Comparison of ENCODE assay signal across 22 cellular contexts in the genomic region with DNA sequence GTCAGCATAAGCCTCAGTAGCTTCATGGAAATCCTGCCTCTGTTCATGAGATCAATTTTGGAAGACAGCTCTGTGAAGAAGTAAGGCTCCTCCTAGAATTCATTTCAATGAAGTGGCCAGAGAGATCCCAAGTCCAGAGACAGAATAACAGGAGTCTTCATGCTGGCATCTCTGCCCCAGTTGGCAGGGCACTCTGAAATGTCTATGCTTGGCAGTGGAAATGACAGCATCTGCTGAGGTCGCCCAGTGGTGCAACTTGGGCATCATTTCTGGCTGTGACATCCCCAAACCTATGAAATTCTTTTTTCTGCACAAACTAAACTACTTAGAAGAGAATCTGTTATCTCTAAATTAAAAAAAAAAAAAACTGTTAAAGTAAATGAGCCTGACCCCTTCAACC.
"Had no signal": no experiment of that assay in that cellular context is flagged by ENCODE, and none has a peak within 500 bp of the region (broad histone marks: within the 10 kb centered on the region; RNA-seq: fewer than 3 reads in every experiment).

No MANE protein-coding gene starts in this region.

- H3K4me1 ChIP-seq: esophagus squamous epithelium, gastrocnemius medialis, left lung, lower lobe of right lung had no signal

- DNase-seq: cortex of kidney; effector CD8-positive, alpha-beta T cell; effector memory CD8-positive, alpha-beta T cell; endodermal cell; erythroblast; esophagus squamous epithelium; foreskin melanocyte; gastrocnemius medialis; glutamatergic neuron; head of caudate nucleus; heart right ventricle; hippocampal formation; left cardiac atrium; left lung; lower lobe of right lung; mesenchymal stem cell; mucosa of descending colon; naive B cell had no signal

- H3K4me3 Mint-ChIP-seq: dendritic cell treated with granulocyte-macrophage colony-stimulating factor and Interleukin-4, amounts not matched to agents 40 ng/mL and 50 ng/mL, for 4 days; effector memory CD8-positive, alpha-beta T cell; endodermal cell; mesothelial cell of epicardium; naive B cell had no signal

- H3K4me1 Mint-ChIP-seq: naive B cell had no signal

- H3K27ac ChIP-seq: epithelial cell of prostate, esophagus squamous epithelium, gastrocnemius medialis, heart right ventricle, left lung, lower lobe of right lung had no signal

- H3K9me3 ChIP-seq: esophagus squamous epithelium, gastrocnemius medialis, lower lobe of right lung, mucosa of descending colon had no signal

- H3K27me3 ChIP-seq: esophagus squamous epithelium, gastrocnemius medialis, heart right ventricle, left lung had no signal

- H3K36me3 ChIP-seq: esophagus squamous epithelium, gastrocnemius medialis, heart right ventricle, left lung, lower lobe of right lung had no signal

- ATAC-seq: effector memory CD8-positive, alpha-beta T cell; esophagus mucosa; gastrocnemius medialis; left lung; lower lobe of right lung; mucosa of descending colon had no signal

- H3K27ac Mint-ChIP-seq: dendritic cell treated with granulocyte-macrophage colony-stimulating factor and Interleukin-4, amounts not matched to agents 40 ng/mL and 50 ng/mL, for 4 days; effector memory CD8-positive, alpha-beta T cell; endodermal cell; mesothelial cell of epicardium; naive B cell had no signal

- H3K27me3 Mint-ChIP-seq: dendritic cell treated with granulocyte-macrophage colony-stimulating factor and Interleukin-4, amounts not matched to agents 40 ng/mL and 50 ng/mL, for 4 days had no signal

- H3K4me3 ChIP-seq: esophagus squamous epithelium, gastrocnemius medialis, heart right ventricle, left lung, lower lobe of right lung, mucosa of descending colon had no signal
